ENCODE assay signal across 21 cellular contexts in the genomic region with DNA sequence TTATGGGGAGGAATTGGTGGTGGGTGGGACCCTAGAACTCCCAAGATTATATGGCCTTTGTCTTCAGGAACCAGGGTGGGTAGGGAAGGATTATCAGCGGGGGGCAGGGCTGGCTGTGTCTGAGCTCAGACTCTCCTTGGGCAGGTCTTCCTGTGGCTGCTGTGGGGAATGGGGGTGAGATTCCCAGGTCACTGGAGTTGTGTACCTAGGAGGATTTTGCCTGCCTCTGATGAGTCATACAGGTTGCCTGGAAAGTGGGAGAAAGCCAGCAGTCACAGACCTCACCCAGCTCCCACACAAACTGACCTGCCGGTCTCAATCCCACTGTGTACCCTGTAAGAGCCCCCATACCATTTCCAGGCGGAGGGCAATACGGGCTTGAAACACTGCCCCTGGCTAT.
"Had no signal": no experiment of that assay in that cellular context is flagged by ENCODE, and none has a peak within 500 bp of the region (broad histone marks: within the 10 kb centered on the region; RNA-seq: fewer than 3 reads in every experiment).

No MANE protein-coding gene starts in this region.

- H3K4me1 ChIP-seq: right lobe of liver, stomach, testis, upper lobe of left lung had no signal

- H3K4me3 Mint-ChIP-seq: activated CD4-positive, alpha-beta T cell treated with anti-CD3 and anti-CD28 coated beads, Interleukin-2, amount 10 ng/mL, durations not matched to agents 7 days and 5 days; activated CD8-positive, alpha-beta T cell treated with anti-CD3 and anti-CD28 coated beads, Interleukin-2, amount 10 ng/mL, durations not matched to agents 7 days and 5 days; activated naive CD4-positive, alpha-beta T cell treated with anti-CD3 and anti-CD28 coated beads for 36 hours; activated T-cell treated with anti-CD3 and anti-CD28 coated beads, Interleukin-2, amount 50 U/mL, for 4 hours; brain had no signal

- H3K27me3 Mint-ChIP-seq: activated CD4-positive, alpha-beta T cell treated with anti-CD3 and anti-CD28 coated beads, Interleukin-2, amount 10 ng/mL, durations not matched to agents 7 days and 5 days had no signal

- H3K4me3 ChIP-seq: coronary artery, lung, ovary, right lobe of liver, stomach, testis, upper lobe of left lung had no signal

- H3K27ac Mint-ChIP-seq: activated CD4-positive, alpha-beta T cell treated with anti-CD3 and anti-CD28 coated beads, Interleukin-2, amount 10 ng/mL, durations not matched to agents 7 days and 5 days; activated CD8-positive, alpha-beta T cell treated with anti-CD3 and anti-CD28 coated beads, Interleukin-2, amount 10 ng/mL, durations not matched to agents 7 days and 5 days; activated naive CD4-positive, alpha-beta T cell treated with anti-CD3 and anti-CD28 coated beads for 36 hours had no signal

- ATAC-seq: activated CD4-positive, CD25-positive, alpha-beta regulatory T cell treated with anti-CD3 and anti-CD28 coated beads, Interleukin-2, amount 50 U/mL, for 24 hours; activated CD8-positive, alpha-beta T cell treated with anti-CD3 and anti-CD28 coated beads, Interleukin-2, amount 10 ng/mL, durations not matched to agents 7 days and 5 days; activated T-cell treated with anti-CD3 and anti-CD28 coated beads, Interleukin-2, amount 50 U/mL, for 4 hours; esophagus mucosa; left lobe of liver; right lobe of liver had no signal

- H3K36me3 ChIP-seq: ovary, right lobe of liver, stomach, upper lobe of left lung had no signal

- H3K9me3 ChIP-seq: ovary, right lobe of liver, SK-N-SH, testis, upper lobe of left lung had no signal

- H3K4me1 Mint-ChIP-seq: activated CD4-positive, alpha-beta T cell treated with anti-CD3 and anti-CD28 coated beads, Interleukin-2, amount 10 ng/mL, durations not matched to agents 7 days and 5 days; brain had no signal

- H3K36me3 Mint-ChIP-seq: brain had no signal

- DNase-seq: activated CD4-positive, alpha-beta T cell treated with anti-CD3 and anti-CD28 coated beads, Interleukin-2, amount 10 ng/mL, durations not matched to agents 7 days and 5 days; activated CD8-positive, alpha-beta T cell treated with anti-CD3 and anti-CD28 coated beads, Interleukin-2, amount 10 ng/mL, durations not matched to agents 7 days and 5 days; activated naive CD4-positive, alpha-beta T cell treated with anti-CD3 and anti-CD28 coated beads for 36 hours; activated T-cell treated with anti-CD3 and anti-CD28 coated beads, Interleukin-2, amount 50 U/mL, for 4 hours; midbrain; ovary; right lobe of liver; SK-N-SH; small intestine; stimulated activated CD4-positive, alpha-beta T cell treated with anti-CD3 and anti-CD28 coated beads, Interleukin-4, amount 100 ng/mL, for 1 hour; stomach; T-helper 1 cell; T-helper 9 cell; testis had no signal

- H3K27me3 ChIP-seq: ovary, right lobe of liver, stomach, testis, upper lobe of left lung had no signal

- H3K27ac ChIP-seq: coronary artery, ovary, right lobe of liver, stomach, testis, upper lobe of left lung had no signal
